Comparison of ENCODE assay signal across 7 cellular contexts in genomic region chr1:31936278-31936965, GRCh38. TPM values are rescaled to one million over a fixed set of nuclear protein-coding genes. Genes with fewer than 3 reads are reported as not detected.
A peak's percentile ranks its signal among the peaks of the same experiment; 100 is the strongest.
DNase-seq lines count a peak whose midpoint lies in the region; ATAC-seq and TF ChIP-seq lines count a peak whose summit lies in the region.

No MANE protein-coding gene starts in this region.

- no peaks in the 10 kb centered on the region for H3K36me3 ChIP-seq in skeletal muscle satellite cell (ENCODE audit: insufficient read depth, low read length)

- H3K27me3 Mint-ChIP-seq in T-helper 17 cell = no peaks in the 10 kb centered on the region

- H3K9me3 ChIP-seq in T-helper 17 cell (ENCODE audit: control insufficient read depth, low read length, poor library complexity, severe bottlenecking) (no peaks in the 10 kb centered on the region), skeletal muscle satellite cell (replicated peaks; ENCODE audit: low read length) (no peaks in the 10 kb centered on the region)

- peaks cover 67% of the 10 kb centered on the region for H3K4me1 Mint-ChIP-seq in T-helper 17 cell

- DNase-seq in HFF-Myc (ENCODE audit: extremely low read depth, low read depth) (no peak), T-helper 17 cell (no peak), fibroblast of the aortic adventitia (ENCODE audit: low read depth) (peak; percentile 37), amygdala (lab: John Stamatoyannopoulos, UW) (no peak), DMS153 treated with DMSO at 0.1 percent for 48 hours (lab: John Stamatoyannopoulos, UW; ENCODE audit: unreplicated experiment) (no peak), ACHN (no peak)

- peak overlapping the region; percentile 99 for H3K27ac Mint-ChIP-seq in T-helper 17 cell

- H3K4me1 ChIP-seq in skeletal muscle satellite cell (ENCODE audit: control insufficient read depth, insufficient read depth, low read length) = peaks cover 63% of the 10 kb centered on the region

- H3K27me3 ChIP-seq in skeletal muscle satellite cell (ENCODE audit: control insufficient read depth, insufficient read depth, low read length) = no peaks in the 10 kb centered on the region

- in situ Hi-C loops in ACHN (cut with HindIII; ENCODE audit: low pct_ligation_motif_present, low pct_unique_long_range_greater_than_20kb, low sequenced_read_pairs) = no loop called here

- H3K4me3 ChIP-seq in HFF-Myc (replicated peaks; ENCODE audit: low read depth, low read length) (peak overlapping the region; percentile 85), fibroblast of the aortic adventitia (ENCODE audit: low read depth, low read length) (peak overlapping the region; percentile 96), skeletal muscle satellite cell (ENCODE audit: low read length) (peak overlapping the region; percentile 99)

- TF ChIP-seq CTCF in HFF-Myc (IDR thresholded peaks at IDR 0.05; ENCODE audit: low read depth, low read length, missing control alignments) (no peak), fibroblast of the aortic adventitia (IDR thresholded peaks at IDR 0.05; ENCODE audit: insufficient read depth, low read length) (no peak)

- no peak for ATAC-seq in T-helper 17 cell

- peak overlapping the region; percentile 93 for H3K9ac ChIP-seq in skeletal muscle satellite cell (ENCODE audit: low read depth, low read length)

- peaks cover 3% of the 10 kb centered on the region for H3K36me3 Mint-ChIP-seq in T-helper 17 cell (ENCODE audit: low read depth)

- H3K4me3 Mint-ChIP-seq in T-helper 17 cell = peak overlapping the region; percentile 100

- H3K4me2 ChIP-seq in skeletal muscle satellite cell (ENCODE audit: low read length) = peak overlapping the region; percentile 80

RNA-seq across cellular contexts. Expression of gene PTP4A2, which starts 1.7 kb away (rescaled TPM):
- total RNA-seq in T-helper 17 cell (100 to 1,000 TPM; 269 to 384 TPM), fibroblast of the aortic adventitia (ENCODE audit: low replicate concordance) (428 and 692 TPM in 2 replicates)
- 413 and 440 TPM in 2 replicates for total RNA-seq in skeletal muscle satellite cell (2012; rRNA removed)
